In the genomic region with DNA sequence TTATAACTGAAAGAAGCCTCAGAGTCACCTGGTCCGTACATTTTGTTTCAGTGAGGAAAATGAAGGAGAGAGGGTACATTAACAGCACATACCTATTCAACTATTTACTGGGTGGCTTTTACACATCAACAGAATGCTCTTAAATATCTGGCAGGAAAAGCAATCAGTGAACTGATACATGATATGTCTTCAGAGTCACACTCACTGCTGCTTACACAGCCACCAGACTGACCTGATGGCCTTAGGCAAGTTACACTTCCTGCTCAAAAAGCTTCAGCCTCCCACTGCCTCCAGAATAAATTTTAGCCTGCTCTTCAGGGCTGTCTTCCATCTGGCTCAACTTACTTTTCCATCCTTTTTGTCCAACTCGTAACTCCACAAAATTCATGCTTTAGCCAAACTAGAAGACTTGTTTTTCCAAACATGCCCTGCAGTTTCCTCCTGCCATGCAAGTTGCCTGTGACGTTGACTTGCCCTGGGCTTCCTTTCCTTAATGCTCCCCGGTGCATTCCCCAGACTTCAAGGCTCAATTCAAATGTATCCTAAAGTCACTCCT, we compare ENCODE assay signal across 1 cellular context.
TF ChIP-seq lines count a peak whose summit lies in the region.

No MANE protein-coding gene starts in this region.

TF ChIP-seq in HEK293, 187 proteins besides CTCF, POLR2A, EP300 and RAD21:
- TF ChIP-seq, protein P1, sequence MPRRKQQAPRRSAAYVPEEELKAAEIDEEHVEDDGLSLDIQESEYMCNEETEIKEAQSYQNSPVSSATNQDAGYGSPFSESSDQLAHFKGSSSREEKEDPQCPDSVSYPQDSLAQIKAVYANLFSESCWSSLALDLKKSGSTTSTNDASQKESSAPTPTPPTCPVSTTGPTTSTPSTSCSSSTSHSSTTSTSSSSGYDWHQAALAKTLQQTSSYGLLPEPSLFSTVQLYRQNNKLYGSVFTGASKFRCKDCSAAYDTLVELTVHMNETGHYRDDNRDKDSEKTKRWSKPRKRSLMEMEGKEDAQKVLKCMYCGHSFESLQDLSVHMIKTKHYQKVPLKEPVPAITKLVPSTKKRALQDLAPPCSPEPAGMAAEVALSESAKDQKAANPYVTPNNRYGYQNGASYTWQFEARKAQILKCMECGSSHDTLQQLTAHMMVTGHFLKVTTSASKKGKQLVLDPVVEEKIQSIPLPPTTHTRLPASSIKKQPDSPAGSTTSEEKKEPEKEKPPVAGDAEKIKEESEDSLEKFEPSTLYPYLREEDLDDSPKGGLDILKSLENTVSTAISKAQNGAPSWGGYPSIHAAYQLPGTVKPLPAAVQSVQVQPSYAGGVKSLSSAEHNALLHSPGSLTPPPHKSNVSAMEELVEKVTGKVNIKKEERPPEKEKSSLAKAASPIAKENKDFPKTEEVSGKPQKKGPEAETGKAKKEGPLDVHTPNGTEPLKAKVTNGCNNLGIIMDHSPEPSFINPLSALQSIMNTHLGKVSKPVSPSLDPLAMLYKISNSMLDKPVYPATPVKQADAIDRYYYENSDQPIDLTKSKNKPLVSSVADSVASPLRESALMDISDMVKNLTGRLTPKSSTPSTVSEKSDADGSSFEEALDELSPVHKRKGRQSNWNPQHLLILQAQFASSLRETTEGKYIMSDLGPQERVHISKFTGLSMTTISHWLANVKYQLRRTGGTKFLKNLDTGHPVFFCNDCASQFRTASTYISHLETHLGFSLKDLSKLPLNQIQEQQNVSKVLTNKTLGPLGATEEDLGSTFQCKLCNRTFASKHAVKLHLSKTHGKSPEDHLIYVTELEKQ (tag by site-specific recombination; IDR thresholded peaks at IDR 0.05; ENCODE audit: borderline replicate concordance): no peak
- peak; percentile 100 for TF ChIP-seq ZNF660 (tag by site-specific recombination; IDR thresholded peaks at IDR 0.05)
- no peak for TF ChIP-seq ZNF341 (tag by site-specific recombination; IDR thresholded peaks at IDR 0.05; ENCODE audit: low read depth)
